1 cellular context compared by ENCODE assay signal in the genomic region with DNA sequence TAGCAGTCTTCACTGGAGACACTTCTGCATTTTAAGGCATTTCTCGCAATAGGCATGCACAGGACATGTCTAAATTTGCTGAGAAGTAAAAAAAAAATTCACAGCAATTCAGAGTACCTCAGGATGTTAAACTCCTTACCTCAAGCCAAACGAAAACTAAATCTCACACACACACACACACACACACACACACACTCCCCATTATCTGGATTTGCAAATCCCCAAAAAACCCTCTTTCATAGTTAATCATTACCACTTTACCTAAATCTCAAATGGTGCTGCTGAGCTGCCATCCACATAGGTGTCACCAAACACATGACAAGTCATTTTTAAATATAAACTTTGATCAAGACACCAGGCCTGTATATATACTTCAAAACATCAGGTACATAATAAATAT.
A peak's percentile ranks its signal among the peaks of the same experiment; 100 is the strongest.
TF ChIP-seq lines count a peak whose summit lies in the region.

No MANE protein-coding gene starts in this region.

TF ChIP-seq in GM12878, 131 proteins besides CTCF, POLR2A, EP300 and RAD21 (continued from another document):
- TF ChIP-seq SUZ12 (IDR thresholded peaks at IDR 0.05; ENCODE audit: unreplicated experiment) (no peak), NBN (IDR thresholded peaks at IDR 0.05) (peak; percentile 56; the same call in 1 of the 2 replicates), RAD51 (IDR thresholded peaks at IDR 0.05) (0 out of 2 replicates have a peak, but pooled peaks have one; percentile 28), IKZF2 (IDR thresholded peaks at IDR 0.05) (peak; percentile 53 to 64; a peak in 2 of 4 replicates), MXI1 (IDR thresholded peaks at IDR 0.05; ENCODE audit: low read depth, low read length) (no peak), CEBPB (IDR thresholded peaks at IDR 0.05; ENCODE audit: borderline replicate concordance in 1 of 2, low read depth in 2 of 2, low read length in 2 of 2) (no peak), WRNIP1 (IDR thresholded peaks at IDR 0.05; ENCODE audit: borderline replicate concordance, low read depth, low read length) (no peak), ATF7 (IDR thresholded peaks at IDR 0.05; ENCODE audit: low read depth) (0 out of 2 replicates have a peak, but pooled peaks have one; percentile 16), CBX5 (IDR thresholded peaks at IDR 0.05; ENCODE audit: low read depth) (no peak), MTA2 (IDR thresholded peaks at IDR 0.05; ENCODE audit: low read depth) (peak; percentile 49; the same call in 1 of the 2 replicates), HDGF (IDR thresholded peaks at IDR 0.05) (peak; percentile 64; the same call in 1 of the 2 replicates)
- TF ChIP-seq, protein P1, sequence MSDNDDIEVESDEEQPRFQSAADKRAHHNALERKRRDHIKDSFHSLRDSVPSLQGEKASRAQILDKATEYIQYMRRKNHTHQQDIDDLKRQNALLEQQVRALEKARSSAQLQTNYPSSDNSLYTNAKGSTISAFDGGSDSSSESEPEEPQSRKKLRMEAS (IDR thresholded peaks at IDR 0.05; ENCODE audit: low read depth, low read length), result no peak
- TF ChIP-seq, protein P2, sequence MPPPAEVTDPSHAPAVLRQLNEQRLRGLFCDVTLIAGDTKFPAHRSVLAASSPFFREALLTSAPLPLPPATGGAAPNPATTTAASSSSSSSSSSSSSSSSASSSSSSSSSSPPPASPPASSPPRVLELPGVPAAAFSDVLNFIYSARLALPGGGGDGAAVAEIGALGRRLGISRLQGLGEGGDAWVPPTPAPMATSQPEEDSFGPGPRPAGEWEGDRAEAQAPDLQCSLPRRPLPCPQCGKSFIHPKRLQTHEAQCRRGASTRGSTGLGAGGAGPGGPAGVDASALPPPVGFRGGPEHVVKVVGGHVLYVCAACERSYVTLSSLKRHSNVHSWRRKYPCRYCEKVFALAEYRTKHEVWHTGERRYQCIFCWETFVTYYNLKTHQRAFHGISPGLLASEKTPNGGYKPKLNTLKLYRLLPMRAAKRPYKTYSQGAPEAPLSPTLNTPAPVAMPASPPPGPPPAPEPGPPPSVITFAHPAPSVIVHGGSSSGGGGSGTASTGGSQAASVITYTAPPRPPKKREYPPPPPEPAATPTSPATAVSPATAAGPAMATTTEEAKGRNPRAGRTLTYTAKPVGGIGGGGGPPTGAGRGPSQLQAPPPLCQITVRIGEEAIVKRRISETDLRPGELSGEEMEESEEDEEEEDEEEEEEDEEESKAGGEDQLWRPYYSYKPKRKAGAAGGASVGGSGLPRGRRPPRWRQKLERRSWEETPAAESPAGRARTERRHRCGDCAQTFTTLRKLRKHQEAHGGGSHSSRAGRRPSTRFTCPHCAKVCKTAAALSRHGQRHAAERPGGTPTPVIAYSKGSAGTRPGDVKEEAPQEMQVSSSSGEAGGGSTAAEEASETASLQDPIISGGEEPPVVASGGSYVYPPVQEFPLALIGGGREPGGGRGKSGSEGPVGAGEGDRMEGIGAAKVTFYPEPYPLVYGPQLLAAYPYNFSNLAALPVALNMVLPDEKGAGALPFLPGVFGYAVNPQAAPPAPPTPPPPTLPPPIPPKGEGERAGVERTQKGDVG (CRISPR knock-in tag; IDR thresholded peaks at IDR 0.05), result no peak
- TF ChIP-seq, protein P3, sequence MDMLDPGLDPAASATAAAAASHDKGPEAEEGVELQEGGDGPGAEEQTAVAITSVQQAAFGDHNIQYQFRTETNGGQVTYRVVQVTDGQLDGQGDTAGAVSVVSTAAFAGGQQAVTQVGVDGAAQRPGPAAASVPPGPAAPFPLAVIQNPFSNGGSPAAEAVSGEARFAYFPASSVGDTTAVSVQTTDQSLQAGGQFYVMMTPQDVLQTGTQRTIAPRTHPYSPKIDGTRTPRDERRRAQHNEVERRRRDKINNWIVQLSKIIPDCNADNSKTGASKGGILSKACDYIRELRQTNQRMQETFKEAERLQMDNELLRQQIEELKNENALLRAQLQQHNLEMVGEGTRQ (IDR thresholded peaks at IDR 0.05; ENCODE audit: borderline replicate concordance, low read depth, low read length), result no peak
